In genomic region chr2:96253006-96253405, GRCh38 we compare ENCODE assay signal across 1 cellular context.
TF ChIP-seq lines count a peak whose summit lies in the region.

No MANE protein-coding gene starts in this region.

TF ChIP-seq in HepG2, 621 proteins besides CTCF, POLR2A, EP300 and RAD21 (continued from another document):
- TF ChIP-seq ZNF687 (CRISPR knock-in tag; IDR thresholded peaks at IDR 0.05): peak; percentile 47
